ENCODE assay signal across 8 cellular contexts in genomic region chr6:41733707-41734665, GRCh38. TPM values are rescaled to one million over a fixed set of nuclear protein-coding genes. Genes with fewer than 3 reads are reported as not detected.
DNase-seq lines count a peak whose midpoint lies in the region; ATAC-seq and TF ChIP-seq lines count a peak whose summit lies in the region.

No MANE protein-coding gene starts in this region.

- peak; percentile 86 for DNase-seq in D341Med (ENCODE audit: low spot score)
- peak; percentile 71 for DNase-seq in RKO (ENCODE audit: low spot score)
- DNase-seq in activated gamma-delta T cell treated with Interleukin-2 at 50 U/mL for 16 hours = peak; percentile 63
- peak; percentile 75 to 90 for DNase-seq in foreskin fibroblast
- peak; percentile 29 for DNase-seq in stromal cell of bone marrow (ENCODE audit: low read depth)

- peak; percentile 43 for ATAC-seq in GM21381 (IDR thresholded peaks at IDR 0.05; ENCODE audit: unreplicated experiment)

- H3K27ac ChIP-seq in HUES64 (ENCODE audit: low read depth, low read length) (no peak overlapping the region; the same call in 1 of the 2 replicates), neural cell (ENCODE audit: low read length) (no peak overlapping the region)

- no peak for TF ChIP-seq EP300 in neural cell (conservative IDR thresholded peaks at IDR 0.05; ENCODE audit: poor library complexity, severe bottlenecking)

- H3K79me2 ChIP-seq in neural cell (replicated peaks; ENCODE audit: insufficient read depth, low read length) = no peaks in the 10 kb centered on the region

- H3K27me3 ChIP-seq in HUES64 (ENCODE audit: insufficient read depth, low read length) = peaks cover 24% of the 10 kb centered on the region
- H3K27me3 ChIP-seq in neural cell (ENCODE audit: insufficient read depth, low read depth, low read length) = peaks cover 22% of the 10 kb centered on the region

- H3K9ac ChIP-seq in HUES64 (ENCODE audit: low read depth, low read length) (no peak overlapping the region), neural cell (ENCODE audit: low read length) (peak overlapping the region; percentile 38)

- TF ChIP-seq CTCF in foreskin fibroblast (IDR thresholded peaks at IDR 0.05; ENCODE audit: low read depth, low read length) (no peak), neural cell (IDR thresholded peaks at IDR 0.05; ENCODE audit: poor library complexity, severe bottlenecking) (peak; percentile 16)

- H3K4me2 ChIP-seq in neural cell (ENCODE audit: low read length) = no peak overlapping the region

- H3K9me2 ChIP-seq in neural cell (ENCODE audit: insufficient read depth, low read length) = no peaks in the 10 kb centered on the region

- H2AFZ ChIP-seq in neural cell (ENCODE audit: low read depth, low read length) = no peak overlapping the region

- peak overlapping the region; percentile 62 for H3K4me3 ChIP-seq in HUES64 (ENCODE audit: low read length)
- peak overlapping the region; percentile 65 to 74 for H3K4me3 ChIP-seq in foreskin fibroblast (ENCODE audit: low read depth in 1 of 2, low read length in 2 of 2)
- H3K4me3 ChIP-seq in neural cell (ENCODE audit: low read length) = peak overlapping the region; percentile 65

- under 1% methylated on average over 73 of the region's 73 CpGs for WGBS in HUES64

- peaks cover 20% of the 10 kb centered on the region for H3K4me1 ChIP-seq in HUES64 (ENCODE audit: insufficient read depth, low read length)

- H4K20me1 ChIP-seq in neural cell (ENCODE audit: insufficient read depth) = no peaks in the 10 kb centered on the region

- no peak for TF ChIP-seq RAD21 in neural cell (conservative IDR thresholded peaks at IDR 0.05)

- H3F3A ChIP-seq in neural cell (ENCODE audit: insufficient read depth, low read length, poor library complexity, severe bottlenecking) = no peaks in the 10 kb centered on the region

- H3K9me3 ChIP-seq in HUES64 (ENCODE audit: insufficient read depth, low read depth, low read length) (no peaks in the 10 kb centered on the region), neural cell (ENCODE audit: low read length) (no peaks in the 10 kb centered on the region)

- no peaks in the 10 kb centered on the region for H3K36me3 ChIP-seq in HUES64 (ENCODE audit: insufficient read depth, low read length)
- no peaks in the 10 kb centered on the region for H3K36me3 ChIP-seq in neural cell (ENCODE audit: insufficient read depth, low read length)

TF ChIP-seq in neural cell, 6 proteins besides CTCF, POLR2A, EP300 and RAD21:
- TF ChIP-seq SMC3 (conservative IDR thresholded peaks at IDR 0.05; ENCODE audit: poor library complexity) (no peak), POLR2AphosphoS5 (IDR thresholded peaks at IDR 0.05) (peak; percentile 34), MXI1 (conservative IDR thresholded peaks at IDR 0.05; ENCODE audit: poor library complexity, severe bottlenecking) (peak; percentile 25), TAF1 (IDR thresholded peaks at IDR 0.05; ENCODE audit: low read depth) (peak; percentile 29)

RNA-seq across cellular contexts. Expression of gene TFEB, which starts 1.4 kb away (rescaled TPM):
- polyA plus RNA-seq in HUES64 (2013, experiment 1 of 2) = 0.75 TPM
- polyA plus RNA-seq in HUES64 (2013, experiment 2 of 2) = 1.4 TPM
- 0.24 and 0.46 TPM in 2 replicates for polyA plus RNA-seq in neural cell
- 1.2 and 2.7 TPM in 2 replicates for polyA minus RNA-seq in neural cell

RNA-seq across cellular contexts. Expression of gene PGC, which starts 13.2 kb away (rescaled TPM):
- not detected for polyA plus RNA-seq in HUES64 (2013, experiment 1 of 2)
- not detected for polyA plus RNA-seq in HUES64 (2013, experiment 2 of 2)
- polyA plus RNA-seq in neural cell = not detected in 2 replicates
- not detected in 2 replicates for polyA minus RNA-seq in neural cell

RNA-seq across cellular contexts. Expression of gene FRS3, which starts 45.7 kb away (rescaled TPM):
- polyA plus RNA-seq in HUES64 (2013, experiment 1 of 2) = 2.2 TPM
- polyA plus RNA-seq in HUES64 (2013, experiment 2 of 2) = 3.0 TPM
- polyA plus RNA-seq in neural cell = 14.7 and 15.7 TPM in 2 replicates
- polyA minus RNA-seq in neural cell = 11.0 and 17.3 TPM in 2 replicates

RNA-seq across cellular contexts. Expression of gene PRICKLE4, which starts 46.6 kb away (rescaled TPM):
- not detected for polyA plus RNA-seq in HUES64 (2013, experiment 1 of 2)
- polyA plus RNA-seq in HUES64 (2013, experiment 2 of 2) = not detected
- polyA plus RNA-seq in neural cell = 1.3 TPM in 1 of 2 replicates, not detected in the other
- polyA minus RNA-seq in neural cell = not detected in 2 replicates

RNA-seq across cellular contexts. Expression of gene TOMM6, which starts 53.5 kb away (rescaled TPM):
- 296 TPM for polyA plus RNA-seq in HUES64 (2013, experiment 1 of 2)
- 295 TPM for polyA plus RNA-seq in HUES64 (2013, experiment 2 of 2)
- 130 and 184 TPM in 2 replicates for polyA plus RNA-seq in neural cell
- 42.4 and 43.1 TPM in 2 replicates for polyA minus RNA-seq in neural cell

Comparison
In these comparisons a context has a peak if more than half of its experiments do, and no peak if none do; other contexts are left out.
1. DNase-seq: peak in every context shown above with its lines; median percentile 86 in D341Med; 82 in foreskin fibroblast; 71 in RKO; 63 in activated gamma-delta T cell treated with Interleukin-2 at 50 U/mL for 16 hours; 29 in stromal cell of bone marrow.